Comparison of ENCODE assay signal across 21 cellular contexts in genomic region chr9:112354081-112354743, GRCh38.
"Had no signal": no experiment of that assay in that cellular context is flagged by ENCODE, and none has a peak within 500 bp of the region (broad histone marks: within the 10 kb centered on the region; RNA-seq: fewer than 3 reads in every experiment).

No MANE protein-coding gene starts in this region.

- H3K4me3 ChIP-seq: esophagus squamous epithelium, hepatocyte, left lung, mucosa of descending colon, right atrium auricular region, smooth muscle cell had no signal

- H3K36me3 ChIP-seq: esophagus squamous epithelium, left lung, right atrium auricular region had no signal

- H3K4me3 Mint-ChIP-seq: activated naive CD8-positive, alpha-beta T cell treated with anti-CD3 and anti-CD28 coated beads, Interleukin-2, amount 10 ng/mL, durations not matched to agents 7 days and 5 days; memory B cell; natural killer cell had no signal

- H3K4me1 Mint-ChIP-seq: memory B cell had no signal

- H3K9me3 ChIP-seq: esophagus squamous epithelium, left lung, mucosa of descending colon, right atrium auricular region had no signal

- H3K27ac Mint-ChIP-seq: activated naive CD8-positive, alpha-beta T cell treated with anti-CD3 and anti-CD28 coated beads, Interleukin-2, amount 10 ng/mL, durations not matched to agents 7 days and 5 days; memory B cell had no signal

- H3K36me3 Mint-ChIP-seq: natural killer cell had no signal

- ATAC-seq: left lung, mucosa of descending colon, natural killer cell had no signal

- H3K27ac ChIP-seq: esophagus squamous epithelium, hepatocyte, left lung, right atrium auricular region had no signal

- DNase-seq: activated effector memory CD4-positive, alpha-beta T cell treated with anti-CD3 and anti-CD28 coated beads, Interleukin-2, amount 50 U/mL, for 16 hours; activated naive CD8-positive, alpha-beta T cell treated with anti-CD3 and anti-CD28 coated beads, Interleukin-2, amount 10 ng/mL, durations not matched to agents 7 days and 5 days; aorta; effector CD8-positive, alpha-beta T cell; esophagus squamous epithelium; left lung; mucosa of descending colon; natural killer cell; nucleus accumbens; stimulated activated CD4-positive, alpha-beta T cell treated with anti-CD3 and anti-CD28 coated beads, Interleukin-4, amount 100 ng/mL, for 4 hours; stimulated activated CD8-positive, alpha-beta memory T cell treated with anti-CD3 and anti-CD28 coated beads, Interleukin-4, amount 100 ng/mL, for 48 hours; stimulated activated naive CD4-positive, alpha-beta T cell treated with Interleukin-2 at 50 U/mL for 16 hours; substantia nigra; T-helper 2 cell; trophoblast cell had no signal

- H3K27me3 ChIP-seq: esophagus squamous epithelium, hepatocyte, left lung, right atrium auricular region had no signal

- FAIRE-seq: endothelial cell of umbilical vein, keratinocyte had no signal

- H3K9me3 Mint-ChIP-seq: activated naive CD8-positive, alpha-beta T cell treated with anti-CD3 and anti-CD28 coated beads, Interleukin-2, amount 10 ng/mL, durations not matched to agents 7 days and 5 days; memory B cell; natural killer cell had no signal

- H3K79me2 ChIP-seq: hepatocyte had no signal

- H3K4me1 ChIP-seq: left lung, right atrium auricular region had no signal

- H2AFZ ChIP-seq: hepatocyte had no signal

- H3K4me2 ChIP-seq: hepatocyte, smooth muscle cell had no signal
